ENCODE assay signal across 16 cellular contexts in genomic region chr7:99122762-99123161, GRCh38.
"Had no signal": no experiment of that assay in that cellular context is flagged by ENCODE, and none has a peak within 500 bp of the region (broad histone marks: within the 10 kb centered on the region; RNA-seq: fewer than 3 reads in every experiment).

No MANE protein-coding gene starts in this region.

- DNase-seq: activated CD4-positive, alpha-beta memory T cell treated with anti-CD3 and anti-CD28 coated beads for 36 hours; activated CD4-positive, alpha-beta T cell treated with anti-CD3 and anti-CD28 coated beads for 1 hour; activated effector memory CD4-positive, alpha-beta T cell treated with anti-CD3 and anti-CD28 coated beads, Interleukin-2, amount 50 U/mL, for 16 hours; activated T-cell treated with anti-CD3 and anti-CD28 coated beads, Interleukin-2, amount 50 U/mL, for 4 hours; anterior cingulate cortex; dorsolateral prefrontal cortex; foreskin melanocyte; heart right ventricle; midbrain; posterior cingulate gyrus; T-cell; T1000 had no signal

- ATAC-seq: activated naive CD4-positive, alpha-beta T cell treated with anti-CD3 and anti-CD28 coated beads, Interleukin-2, amount 50 U/mL, for 72 hours; activated T-cell treated with anti-CD3 and anti-CD28 coated beads, Interleukin-2, amount 50 U/mL, for 4 hours; T-cell had no signal

- H3K27me3 ChIP-seq: dorsolateral prefrontal cortex, heart right ventricle, right atrium auricular region had no signal

- H3K4me3 ChIP-seq: dorsolateral prefrontal cortex, heart right ventricle, lung, right atrium auricular region, smooth muscle cell had no signal

- H3K9me3 ChIP-seq: right atrium auricular region had no signal

- H3K36me3 ChIP-seq: right atrium auricular region had no signal

- H3K4me2 ChIP-seq: smooth muscle cell had no signal
